20 cellular contexts compared by ENCODE assay signal in genomic region chr14:71163842-71164500, GRCh38.
DNase-seq lines count a peak whose midpoint lies in the region; TF ChIP-seq lines count a peak whose summit lies in the region.
"Had no signal": no experiment of that assay in that cellular context is flagged by ENCODE, and none has a peak within 500 bp of the region (broad histone marks: within the 10 kb centered on the region; RNA-seq: fewer than 3 reads in every experiment).

No MANE protein-coding gene starts in this region.

- H3K27me3 Mint-ChIP-seq in activated T-cell treated with anti-CD3 and anti-CD28 coated beads, Interleukin-2, amount 50 U/mL, for 24 hours: peaks cover 18% of the 10 kb centered on the region

- H3K36me3 Mint-ChIP-seq in activated T-cell treated with anti-CD3 and anti-CD28 coated beads, Interleukin-2, amount 50 U/mL, for 24 hours (ENCODE audit: low read depth): no peaks in the 10 kb centered on the region
- H3K36me3 Mint-ChIP-seq: brain, immature natural killer cell had no signal

- peaks cover 6% of the 10 kb centered on the region for H3K9me3 Mint-ChIP-seq in activated T-cell treated with anti-CD3 and anti-CD28 coated beads, Interleukin-2, amount 50 U/mL, for 24 hours

- peaks cover 12% of the 10 kb centered on the region for H3K4me1 Mint-ChIP-seq in activated T-cell treated with anti-CD3 and anti-CD28 coated beads, Interleukin-2, amount 50 U/mL, for 24 hours (ENCODE audit: low read depth)

- no peak overlapping the region for H3K27ac Mint-ChIP-seq in activated T-cell treated with anti-CD3 and anti-CD28 coated beads, Interleukin-2, amount 50 U/mL, for 24 hours
- H3K27ac Mint-ChIP-seq: activated naive CD8-positive, alpha-beta T cell treated with anti-CD3 and anti-CD28 coated beads, Interleukin-2, amount 10 ng/mL, durations not matched to agents 7 days and 5 days; activated T-cell treated with anti-CD3 and anti-CD28 coated beads, Interleukin-2, amount 50 U/mL, for 72 hours; brain had no signal

- CTCF ChIA-PET in HEK293T (lab: Yijun Ruan, JAX): interaction anchor here (1.0 to 1.2 kb wide), 2 partner anchors 17 to 60 kb away, joined by 3 to 4 read pairs; no protein-coding TSS in a partner anchor

- no peak overlapping the region for H3K4me3 Mint-ChIP-seq in activated T-cell treated with anti-CD3 and anti-CD28 coated beads, Interleukin-2, amount 50 U/mL, for 24 hours
- H3K4me3 Mint-ChIP-seq: activated naive CD8-positive, alpha-beta T cell treated with anti-CD3 and anti-CD28 coated beads, Interleukin-2, amount 10 ng/mL, durations not matched to agents 7 days and 5 days; activated T-cell treated with anti-CD3 and anti-CD28 coated beads, Interleukin-2, amount 50 U/mL, for 72 hours; brain; immature natural killer cell had no signal

- DNase-seq in NCI-H146 (lab: John Stamatoyannopoulos, UW): peak; percentile 41
- DNase-seq in NCI-H146 treated with DMSO at 0.1 percent for 48 hours (lab: John Stamatoyannopoulos, UW; ENCODE audit: unreplicated experiment): no peak
- peak; percentile 81 for DNase-seq in NCI-H510A treated with DMSO at 0.1 percent for 48 hours (lab: John Stamatoyannopoulos, UW)
- peak; percentile 25 for DNase-seq in cerebellar cortex (ENCODE audit: low spot score)
- DNase-seq in putamen (ENCODE audit: low spot score): peak; percentile 36
- DNase-seq in Ammon's horn (ENCODE audit: low spot score): no peak
- DNase-seq in HEK293T (ENCODE audit: extremely low spot score): no peak
- DNase-seq in activated T-cell treated with anti-CD3 and anti-CD28 coated beads, Interleukin-2, amount 50 U/mL, for 24 hours: no peak
- DNase-seq: activated CD8-positive, alpha-beta memory T cell treated with anti-CD3 and anti-CD28 coated beads for 24 hours; activated naive CD8-positive, alpha-beta T cell treated with anti-CD3 and anti-CD28 coated beads, Interleukin-2, amount 10 ng/mL, durations not matched to agents 7 days and 5 days; activated T-cell treated with anti-CD3 and anti-CD28 coated beads, Interleukin-2, amount 50 U/mL, for 72 hours; BE2C; immature natural killer cell; lower lobe of right lung; NCI-H774; ovary; Peyer's patch; stomach; T1000 had no signal

- POLR2A ChIA-PET in HEK293T (lab: Yijun Ruan, JAX): interaction anchor here (1.7 kb wide), 1 partner anchor 157 kb away, joined by 4 read pairs; the partner anchor contains the start of gene SIPA1L1

TF ChIP-seq in HEK293T, 16 proteins besides CTCF, POLR2A, EP300 and RAD21:
- TF ChIP-seq LEF1 (IDR thresholded peaks at IDR 0.05; ENCODE audit: borderline replicate concordance): no peak
- no peak for TF ChIP-seq SP1 (IDR thresholded peaks at IDR 0.05)
- TF ChIP-seq FOXA1 (IDR thresholded peaks at IDR 0.05): no peak
- no peak for TF ChIP-seq BHLHE40 (IDR thresholded peaks at IDR 0.05; ENCODE audit: borderline replicate concordance)
- no peak for TF ChIP-seq ARNT (IDR thresholded peaks at IDR 0.05)
- no peak for TF ChIP-seq NFRKB (IDR thresholded peaks at IDR 0.05)
- no peak for TF ChIP-seq FOXK2 (IDR thresholded peaks at IDR 0.05)
- TF ChIP-seq TARDBP (IDR thresholded peaks at IDR 0.05): no peak
- no peak for TF ChIP-seq L3MBTL2 (conservative IDR thresholded peaks at IDR 0.05)
- TF ChIP-seq PKNOX1 (IDR thresholded peaks at IDR 0.05): no peak
- no peak for TF ChIP-seq FOXM1 (IDR thresholded peaks at IDR 0.05; ENCODE audit: borderline replicate concordance)
- no peak for TF ChIP-seq HDGF (IDR thresholded peaks at IDR 0.05; ENCODE audit: borderline replicate concordance)
- no peak for TF ChIP-seq ELF4 (IDR thresholded peaks at IDR 0.05)
- TF ChIP-seq ZNF384 (IDR thresholded peaks at IDR 0.05): no peak
- TF ChIP-seq SUZ12 (IDR thresholded peaks at IDR 0.05): no peak
- TF ChIP-seq CTBP1 (IDR thresholded peaks at IDR 0.05; ENCODE audit: borderline replicate concordance): no peak

Comparison
In these comparisons a context has a peak if more than half of its experiments do, and no peak if none do; other contexts are left out.
1. DNase-seq: peak in NCI-H146 (single experiment), NCI-H510A treated with DMSO at 0.1 percent for 48 hours (single experiment), cerebellar cortex (single experiment) and putamen (single experiment); none in NCI-H146 treated with DMSO at 0.1 percent for 48 hours (single experiment), Ammon's horn (single experiment), HEK293T (single experiment) and activated T-cell treated with anti-CD3 and anti-CD28 coated beads, Interleukin-2, amount 50 U/mL, for 24 hours (single experiment).